In genomic region chr14:68663385-68664076, GRCh38 we compare ENCODE assay signal across 8 cellular contexts.
DNase-seq lines count a peak whose midpoint lies in the region; ATAC-seq and TF ChIP-seq lines count a peak whose summit lies in the region.

No MANE protein-coding gene starts in this region.

- H3K27ac ChIP-seq in smooth muscle cell (ENCODE audit: low read depth): peak overlapping the region; percentile 58
- H3K27ac ChIP-seq in dorsolateral prefrontal cortex: peak overlapping the region in 4 of 59 donors; percentile 1 to 36 (median 20)

- H4K20me1 ChIP-seq in smooth muscle cell (ENCODE audit: low read depth): no peaks in the 10 kb centered on the region

- no peak overlapping the region for H3K9ac ChIP-seq in smooth muscle cell (ENCODE audit: low read depth)

- peaks cover 18% of the 10 kb centered on the region for H3K4me1 ChIP-seq in smooth muscle cell (ENCODE audit: low read depth)

- DNase-seq in activated T-cell treated with anti-CD3 and anti-CD28 coated beads for 24 hours (ENCODE audit: low read depth): peak; percentile 42
- no peak for DNase-seq in activated T-cell treated with anti-CD3 and anti-CD28 coated beads, Interleukin-2, amount 50 U/mL, for 1 hour
- peak; percentile 46 for DNase-seq in astrocyte of the cerebellum (ENCODE audit: low read depth)
- no peak for DNase-seq in smooth muscle cell (lab: John Stamatoyannopoulos, UW; ENCODE audit: unreplicated experiment)
- DNase-seq in dorsolateral prefrontal cortex: no peak
- no peak for DNase-seq in UCSD-AML1 (lab: John Stamatoyannopoulos, UW; ENCODE audit: unreplicated experiment)
- no peak for DNase-seq in head of caudate nucleus

- peaks cover 21% of the 10 kb centered on the region for H3F3A ChIP-seq in smooth muscle cell (ENCODE audit: low read depth)

- H3K36me3 ChIP-seq in smooth muscle cell (ENCODE audit: low read depth): no peaks in the 10 kb centered on the region

- H3K9me3 ChIP-seq in smooth muscle cell (replicated peaks; ENCODE audit: low read depth): no peaks in the 10 kb centered on the region

- no peak overlapping the region for H3K4me3 ChIP-seq in astrocyte of the cerebellum (ENCODE audit: low read depth, low read length)
- no peak overlapping the region for H3K4me3 ChIP-seq in smooth muscle cell
- no peak overlapping the region for H3K4me3 ChIP-seq in dorsolateral prefrontal cortex

- TF ChIP-seq CTCF in astrocyte of the cerebellum (IDR thresholded peaks at IDR 0.05; ENCODE audit: low read depth, low read length, missing control alignments): no peak
- TF ChIP-seq CTCF in smooth muscle cell (IDR thresholded peaks at IDR 0.05; ENCODE audit: borderline replicate concordance, insufficient read depth, poor library complexity, severe bottlenecking): no peak
- TF ChIP-seq CTCF in dorsolateral prefrontal cortex (IDR thresholded peaks at IDR 0.05 in 54 of 56, conservative IDR thresholded peaks at IDR 0.05 in 2 of 56; ENCODE audit: low read depth in 1 of 56, partially characterized antibody in 56 of 56): no peak

- peak; percentile 83 for ATAC-seq in HG03342 (IDR thresholded peaks at IDR 0.05; ENCODE audit: unreplicated experiment)

- 45% methylated on average over 9 of the region's 9 CpGs for WGBS in smooth muscle cell (ENCODE audit: low lambda C conversion rate)

- H3K27me3 ChIP-seq in smooth muscle cell (ENCODE audit: low read depth): no peaks in the 10 kb centered on the region
- H3K27me3 ChIP-seq in dorsolateral prefrontal cortex: no peaks in the 10 kb centered on the region

- no peaks in the 10 kb centered on the region for H3K79me2 ChIP-seq in smooth muscle cell (ENCODE audit: low read depth)

- intact Hi-C loops in dorsolateral prefrontal cortex (cut with DNase I) (no loop called here), head of caudate nucleus (cut with DNase I) (no loop called here)

- no peak overlapping the region for H2AFZ ChIP-seq in smooth muscle cell (ENCODE audit: low read depth)

- H3K4me2 ChIP-seq in smooth muscle cell: peak overlapping the region; percentile 14

- in situ Hi-C loops in astrocyte of the cerebellum (cut with HindIII; ENCODE audit: low sequenced_read_pairs): no loop called here

Comparison
In these comparisons a context has a peak if more than half of its experiments do, and no peak if none do; other contexts are left out.
1. DNase-seq: peak in activated T-cell treated with anti-CD3 and anti-CD28 coated beads for 24 hours (single experiment) and astrocyte of the cerebellum (single experiment); none in activated T-cell treated with anti-CD3 and anti-CD28 coated beads, Interleukin-2, amount 50 U/mL, for 1 hour (single experiment), smooth muscle cell (single experiment), dorsolateral prefrontal cortex (0 of 10), UCSD-AML1 (single experiment) and head of caudate nucleus (0 of 42).